In genomic region chr2:241665731-241666440, GRCh38 we compare ENCODE assay signal across 13 cellular contexts. TPM values are rescaled to one million over a fixed set of nuclear protein-coding genes. Genes with fewer than 3 reads are reported as not detected.
DNase-seq lines count a peak whose midpoint lies in the region; FAIRE-seq and TF ChIP-seq lines count a peak whose summit lies in the region.
"Had no signal": no experiment of that assay in that cellular context is flagged by ENCODE, and none has a peak within 500 bp of the region (broad histone marks: within the 10 kb centered on the region; RNA-seq: fewer than 3 reads in every experiment).

No MANE protein-coding gene starts in this region.

- peaks cover 6% of the 10 kb centered on the region for H3K4me1 Mint-ChIP-seq in dendritic cell treated with granulocyte-macrophage colony-stimulating factor and Interleukin-4, amounts not matched to agents 40 ng/mL and 50 ng/mL, for 4 days (ENCODE audit: low read depth)
- peaks cover 23% of the 10 kb centered on the region for H3K4me1 Mint-ChIP-seq in neural progenitor cell

- H3K27ac Mint-ChIP-seq in dendritic cell treated with granulocyte-macrophage colony-stimulating factor and Interleukin-4, amounts not matched to agents 40 ng/mL and 50 ng/mL, for 4 days = peak overlapping the region; percentile 51
- H3K27ac Mint-ChIP-seq in neural progenitor cell = peak overlapping the region; percentile 48

- H3K36me3 ChIP-seq in SK-N-SH (replicated peaks in 1 of 2; ENCODE audit: control insufficient read depth in 1 of 2, insufficient read depth in 2 of 2, low read length in 1 of 2) (peaks cover 18 to 40% of the 10 kb centered on the region in 2 experiments), neural progenitor cell (no peaks in the 10 kb centered on the region)

- no peak overlapping the region for H3K4me3 ChIP-seq in SK-N-SH (ENCODE audit: low read depth in 2 of 2, low read length in 1 of 2)
- H3K4me3 ChIP-seq in neural progenitor cell = no peak overlapping the region
- no peak overlapping the region for H3K4me3 ChIP-seq in lower leg skin (ENCODE audit: low read depth, poor library complexity, severe bottlenecking)
- H3K4me3 ChIP-seq: coronary artery, sigmoid colon had no signal

- H3F3A ChIP-seq in SK-N-SH (replicated peaks; ENCODE audit: insufficient read depth) (peaks cover 24% of the 10 kb centered on the region), neural progenitor cell (ENCODE audit: low read depth) (no peaks in the 10 kb centered on the region)

- H3K4me1 ChIP-seq in SK-N-SH (ENCODE audit: control insufficient read depth in 1 of 2, insufficient read depth in 2 of 2, low read depth in 1 of 2, low read length in 1 of 2) (peaks cover 10 to 21% of the 10 kb centered on the region in 2 experiments; a peak in 2 of 4 replicates), neural progenitor cell (peaks cover 7% of the 10 kb centered on the region)
- H3K4me1 ChIP-seq: sigmoid colon had no signal

- TF ChIP-seq CTCF in SK-N-SH (IDR thresholded peaks at IDR 0.05) = no peak
- no peak for TF ChIP-seq CTCF in neural progenitor cell (IDR thresholded peaks at IDR 0.05)
- no peak for TF ChIP-seq CTCF in lower leg skin (IDR thresholded peaks at IDR 0.05)

- WGBS in SK-N-SH (ENCODE audit: low lambda C conversion rate) = 74% methylated on average over 23 of the region's 23 CpGs
- WGBS in lower leg skin, 2 donors = 88 to 90% methylated on average over 23 of the region's 23 CpGs

- H3K9me3 ChIP-seq in SK-N-SH (no peaks in the 10 kb centered on the region), neural progenitor cell (ENCODE audit: low read depth) (no peaks in the 10 kb centered on the region)
- H3K9me3 ChIP-seq: sigmoid colon had no signal

- intact Hi-C loops in dendritic cell treated with granulocyte-macrophage colony-stimulating factor and Interleukin-4, amounts not matched to agents 40 ng/mL and 50 ng/mL, for 4 days (cut with micrococcal nuclease) = no loop called here
- intact Hi-C loops in lower leg skin (cut with DNase I; ENCODE audit: low total_unique reads) = no loop called here

- peak; percentile 13 for FAIRE-seq in GM12891 (lab: Jason Lieb, UNC)

- H3K27me3 ChIP-seq in SK-N-SH (ENCODE audit: insufficient read depth) (no peaks in the 10 kb centered on the region), neural progenitor cell (no peaks in the 10 kb centered on the region)
- H3K27me3 ChIP-seq: sigmoid colon had no signal

- H3K79me2 ChIP-seq in SK-N-SH (ENCODE audit: insufficient read depth) = no peaks in the 10 kb centered on the region
- no peaks in the 10 kb centered on the region for H3K79me2 ChIP-seq in neural progenitor cell (ENCODE audit: low read depth)

- no peak for TF ChIP-seq EP300 in SK-N-SH (IDR thresholded peaks at IDR 0.05; ENCODE audit: borderline replicate concordance in 1 of 2, low read depth in 1 of 2, low read length in 1 of 2)

- POLR2A ChIA-PET in SK-N-SH (lab: Yijun Ruan, JAX) = interaction anchor here (0.6 kb wide), 2 partner anchors 13 to 231 kb away, joined by 3 read pairs; no protein-coding TSS in a partner anchor

- peaks cover 76% of the 10 kb centered on the region for H3K36me3 Mint-ChIP-seq in dendritic cell treated with granulocyte-macrophage colony-stimulating factor and Interleukin-4, amounts not matched to agents 40 ng/mL and 50 ng/mL, for 4 days (ENCODE audit: low read depth)
- peaks cover 5% of the 10 kb centered on the region for H3K36me3 Mint-ChIP-seq in neural progenitor cell

- H4K20me1 ChIP-seq in SK-N-SH (ENCODE audit: insufficient read depth) (peaks cover 7% of the 10 kb centered on the region), neural progenitor cell (ENCODE audit: low read depth) (peaks cover 14% of the 10 kb centered on the region)

- no peak for TF ChIP-seq RAD21 in SK-N-SH (IDR thresholded peaks at IDR 0.05; ENCODE audit: low read length)

- no peaks in the 10 kb centered on the region for H3K9me3 Mint-ChIP-seq in dendritic cell treated with granulocyte-macrophage colony-stimulating factor and Interleukin-4, amounts not matched to agents 40 ng/mL and 50 ng/mL, for 4 days
- no peaks in the 10 kb centered on the region for H3K9me3 Mint-ChIP-seq in neural progenitor cell
- H3K9me3 Mint-ChIP-seq: CD8-positive, alpha-beta memory T cell had no signal

- H2AFZ ChIP-seq in SK-N-SH (ENCODE audit: low read depth) (no peak overlapping the region), neural progenitor cell (replicated peaks) (no peak overlapping the region)

- H3K9me2 ChIP-seq in SK-N-SH = no peaks in the 10 kb centered on the region

- CTCF ChIA-PET in SK-N-SH (lab: Yijun Ruan, JAX) = interaction anchor here (0.5 to 3.3 kb wide), 17 partner anchors 10 to 826 kb away, joined by 3 to 32 read pairs (median 4); partner anchors contain the start of genes ATG4B, D2HGDH and DTYMK

- H3K4me2 ChIP-seq in SK-N-SH (peak overlapping the region; percentile 44; the same call in 1 of the 2 replicates), neural progenitor cell (no peak overlapping the region)

- no peaks in the 10 kb centered on the region for H3K27me3 Mint-ChIP-seq in dendritic cell treated with granulocyte-macrophage colony-stimulating factor and Interleukin-4, amounts not matched to agents 40 ng/mL and 50 ng/mL, for 4 days
- peaks cover 3% of the 10 kb centered on the region for H3K27me3 Mint-ChIP-seq in neural progenitor cell (ENCODE audit: insufficient read depth, low read depth)
- H3K27me3 Mint-ChIP-seq: CD8-positive, alpha-beta memory T cell had no signal

- no peak overlapping the region for H3K4me3 Mint-ChIP-seq in dendritic cell treated with granulocyte-macrophage colony-stimulating factor and Interleukin-4, amounts not matched to agents 40 ng/mL and 50 ng/mL, for 4 days
- peak overlapping the region; percentile 61 for H3K4me3 Mint-ChIP-seq in neural progenitor cell
- H3K4me3 Mint-ChIP-seq: CD8-positive, alpha-beta memory T cell had no signal

- TF ChIP-seq POLR2A in GM12891 (IDR thresholded peaks at IDR 0.05; ENCODE audit: low read depth, low read length) (no peak), lower leg skin (IDR thresholded peaks at IDR 0.05) (no peak)

- H3K9ac ChIP-seq in SK-N-SH (no peak overlapping the region), neural progenitor cell (no peak overlapping the region)

- H3K27ac ChIP-seq in SK-N-SH (ENCODE audit: low read depth in 2 of 2, low read length in 1 of 2) (peak overlapping the region; percentile 45 to 87; a peak in 3 of 4 replicates), neural progenitor cell (no peak overlapping the region)
- H3K27ac ChIP-seq: coronary artery, sigmoid colon had no signal

- no peak for DNase-seq in GM12891 (ENCODE audit: insufficient read length, low spot score)
- no peak for DNase-seq in SK-N-SH
- no peak for DNase-seq in neural progenitor cell (ENCODE audit: low spot score)
- no peak for DNase-seq in iPS-NIHi7 (ENCODE audit: extremely low spot score)
- DNase-seq in NCI-H2107 (lab: John Stamatoyannopoulos, UW) = no peak
- DNase-seq in lower leg skin (ENCODE audit: low spot score in 2 of 2) = no peak
- DNase-seq in UCSD-AML1 (lab: John Stamatoyannopoulos, UW; ENCODE audit: unreplicated experiment) = no peak
- DNase-seq: activated naive CD4-positive, alpha-beta T cell treated with anti-CD3 and anti-CD28 coated beads, Interleukin-2, amount 50 U/mL, for 16 hours; NCI-H1092; sigmoid colon had no signal

TF ChIP-seq in GM12891, 5 proteins besides CTCF, POLR2A, EP300 and RAD21:
- TF ChIP-seq SPI1 (IDR thresholded peaks at IDR 0.05; ENCODE audit: low read depth, low read length) (no peak), POLR2AphosphoS5 (IDR thresholded peaks at IDR 0.05; ENCODE audit: low read depth, low read length) (no peak), TAF1 (IDR thresholded peaks at IDR 0.05; ENCODE audit: low read depth, low read length) (no peak), PAX5 (IDR thresholded peaks at IDR 0.05; ENCODE audit: insufficient read depth, low read length, severe bottlenecking) (no peak), POU2F2 (IDR thresholded peaks at IDR 0.05; ENCODE audit: low read depth, low read length) (no peak)

RNA-seq across cellular contexts. Expression of gene DTYMK, which starts 20.7 kb away (rescaled TPM):
- polyA plus RNA-seq in GM12891 (2012; ENCODE audit: low read depth, missing spikeins) = 40.4 TPM
- 36.3 and 51.1 TPM in 2 replicates for polyA plus RNA-seq in SK-N-SH (2012; rRNA removed)
- polyA plus RNA-seq in SK-N-SH (2012; cell fraction: cytosol; rRNA removed) = 32.5 and 40.9 TPM in 2 replicates
- polyA plus RNA-seq in SK-N-SH (2012; cell fraction: nucleus; rRNA removed) = 32.1 and 47.2 TPM in 2 replicates
- total RNA-seq in neural progenitor cell (ENCODE audit: low replicate concordance) = 43.4 and 59.9 TPM in 2 replicates
- 10 to 100 TPM in 3 of 4 donors, 1 to 10 TPM in 1; 6.6 to 16.2 (median 12.0) TPM for total RNA-seq in lower leg skin

RNA-seq across cellular contexts. Expression of gene ATG4B, which starts 28.4 kb away (rescaled TPM):
- polyA plus RNA-seq in GM12891 (2012; ENCODE audit: low read depth, missing spikeins) = 44.9 TPM
- polyA plus RNA-seq in SK-N-SH (2012; rRNA removed) = 105 and 107 TPM in 2 replicates
- polyA plus RNA-seq in SK-N-SH (2012; cell fraction: cytosol; rRNA removed) = 53.2 and 85.0 TPM in 2 replicates
- polyA plus RNA-seq in SK-N-SH (2012; cell fraction: nucleus; rRNA removed) = 323 and 358 TPM in 2 replicates
- total RNA-seq in neural progenitor cell (ENCODE audit: low replicate concordance) = 80.7 and 114 TPM in 2 replicates
- 10 to 100 TPM; 48.4 to 86.2 (median 63.3) TPM for total RNA-seq in lower leg skin

RNA-seq across cellular contexts. Expression of gene THAP4, which starts 28.9 kb away (rescaled TPM):
- 38.5 TPM for polyA plus RNA-seq in GM12891 (2012; ENCODE audit: low read depth, missing spikeins)
- 46.0 and 64.7 TPM in 2 replicates for polyA plus RNA-seq in SK-N-SH (2012; rRNA removed)
- 30.7 and 40.1 TPM in 2 replicates for polyA plus RNA-seq in SK-N-SH (2012; cell fraction: cytosol; rRNA removed)
- polyA plus RNA-seq in SK-N-SH (2012; cell fraction: nucleus; rRNA removed) = 30.4 and 43.6 TPM in 2 replicates
- total RNA-seq in neural progenitor cell (ENCODE audit: low replicate concordance) = 25.6 and 43.2 TPM in 2 replicates
- 10 to 100 TPM; 52.4 to 60.7 (median 58.3) TPM for total RNA-seq in lower leg skin

RNA-seq across cellular contexts. Expression of gene ING5, which starts 36.0 kb away (rescaled TPM):
- 23.9 TPM for polyA plus RNA-seq in GM12891 (2012; ENCODE audit: low read depth, missing spikeins)
- 56.3 and 62.9 TPM in 2 replicates for polyA plus RNA-seq in SK-N-SH (2012; rRNA removed)
- polyA plus RNA-seq in SK-N-SH (2012; cell fraction: cytosol; rRNA removed) = 31.8 and 41.4 TPM in 2 replicates
- polyA plus RNA-seq in SK-N-SH (2012; cell fraction: nucleus; rRNA removed) = 212 and 214 TPM in 2 replicates
- total RNA-seq in neural progenitor cell (ENCODE audit: low replicate concordance) = 38.2 and 49.0 TPM in 2 replicates
- 10 to 100 TPM; 31.6 to 73.9 (median 35.7) TPM for total RNA-seq in lower leg skin
